1 cellular context compared by ENCODE assay signal in the genomic region with DNA sequence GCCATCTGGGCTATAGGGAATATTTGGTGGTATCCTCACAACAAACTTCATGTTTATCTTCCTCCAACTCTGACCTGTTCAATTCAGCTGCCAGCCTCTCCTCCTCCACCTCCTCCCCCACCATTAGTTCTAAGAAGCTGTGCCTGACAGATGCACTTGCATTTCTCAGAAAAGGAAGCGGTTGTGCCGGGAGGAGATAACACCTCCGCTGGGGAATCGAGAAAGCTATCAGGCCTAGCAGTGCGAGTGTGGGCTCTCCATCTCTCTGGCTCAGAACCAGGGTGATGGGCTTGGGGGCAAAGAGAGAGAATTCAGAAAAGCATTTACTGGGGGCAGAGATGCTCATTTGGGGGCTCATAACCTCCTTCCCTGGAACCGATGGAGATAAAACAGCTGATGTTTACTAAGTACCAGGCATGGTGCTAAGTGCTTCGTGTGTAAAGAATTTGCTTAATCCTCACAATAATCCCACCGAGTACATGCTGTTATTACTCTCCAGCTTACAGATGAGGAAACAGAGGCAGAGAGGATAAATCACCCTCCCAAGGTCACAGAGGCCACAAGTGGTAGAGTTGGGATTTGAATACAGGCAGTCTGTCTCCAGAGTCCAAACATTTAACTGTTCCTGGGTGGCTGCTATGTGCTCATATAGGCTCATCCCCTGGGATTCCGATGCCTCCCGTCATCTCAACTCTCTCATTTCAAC.
TF ChIP-seq lines count a peak whose summit lies in the region.

No MANE protein-coding gene starts in this region.

TF ChIP-seq in GM12878, 131 proteins besides CTCF, POLR2A, EP300 and RAD21:
- TF ChIP-seq, protein P1, sequence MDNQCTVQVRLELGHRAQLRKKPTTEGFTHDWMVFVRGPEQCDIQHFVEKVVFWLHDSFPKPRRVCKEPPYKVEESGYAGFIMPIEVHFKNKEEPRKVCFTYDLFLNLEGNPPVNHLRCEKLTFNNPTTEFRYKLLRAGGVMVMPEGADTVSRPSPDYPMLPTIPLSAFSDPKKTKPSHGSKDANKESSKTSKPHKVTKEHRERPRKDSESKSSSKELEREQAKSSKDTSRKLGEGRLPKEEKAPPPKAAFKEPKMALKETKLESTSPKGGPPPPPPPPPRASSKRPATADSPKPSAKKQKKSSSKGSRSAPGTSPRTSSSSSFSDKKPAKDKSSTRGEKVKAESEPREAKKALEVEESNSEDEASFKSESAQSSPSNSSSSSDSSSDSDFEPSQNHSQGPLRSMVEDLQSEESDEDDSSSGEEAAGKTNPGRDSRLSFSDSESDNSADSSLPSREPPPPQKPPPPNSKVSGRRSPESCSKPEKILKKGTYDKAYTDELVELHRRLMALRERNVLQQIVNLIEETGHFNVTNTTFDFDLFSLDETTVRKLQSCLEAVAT (IDR thresholded peaks at IDR 0.05) = no peak
- TF ChIP-seq NR2C1 (IDR thresholded peaks at IDR 0.05) (no peak), EGR1 (IDR thresholded peaks at IDR 0.05; ENCODE audit: borderline replicate concordance in 1 of 2, low read depth in 2 of 2, low read length in 2 of 2) (no peak), SP1 (IDR thresholded peaks at IDR 0.05; ENCODE audit: low read depth, low read length) (peak; percentile 8), FOS (IDR thresholded peaks at IDR 0.05; ENCODE audit: borderline replicate concordance, extremely low read depth, insufficient read length) (no peak), SPI1 (IDR thresholded peaks at IDR 0.05; ENCODE audit: borderline replicate concordance, insufficient read depth, low read depth, low read length) (peak; percentile 30; the same call in 1 of the 2 replicates), ZNF384 (IDR thresholded peaks at IDR 0.05; ENCODE audit: borderline replicate concordance, low read depth, low read length) (no peak), EZH2 (IDR thresholded peaks at IDR 0.05; ENCODE audit: borderline replicate concordance, control insufficient read depth, low read depth, low read length) (no peak), MXI1 (IDR thresholded peaks at IDR 0.05; ENCODE audit: low read depth, low read length) (no peak), GABPA (IDR thresholded peaks at IDR 0.05; ENCODE audit: low read depth) (no peak), MEF2B (IDR thresholded peaks at IDR 0.05; ENCODE audit: partially characterized antibody, poor library complexity, severe bottlenecking) (no peak), MYC (IDR thresholded peaks at IDR 0.05; ENCODE audit: insufficient read depth, insufficient read length, insufficient replicate concordance, low read length, severe bottlenecking) (no peak), NFIC (IDR thresholded peaks at IDR 0.05; ENCODE audit: low read depth, low read length) (0 out of 2 replicates have a peak, but pooled peaks have one; percentile 6)
- TF ChIP-seq, protein P2, sequence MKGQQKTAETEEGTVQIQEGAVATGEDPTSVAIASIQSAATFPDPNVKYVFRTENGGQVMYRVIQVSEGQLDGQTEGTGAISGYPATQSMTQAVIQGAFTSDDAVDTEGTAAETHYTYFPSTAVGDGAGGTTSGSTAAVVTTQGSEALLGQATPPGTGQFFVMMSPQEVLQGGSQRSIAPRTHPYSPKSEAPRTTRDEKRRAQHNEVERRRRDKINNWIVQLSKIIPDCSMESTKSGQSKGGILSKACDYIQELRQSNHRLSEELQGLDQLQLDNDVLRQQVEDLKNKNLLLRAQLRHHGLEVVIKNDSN (IDR thresholded peaks at IDR 0.05; ENCODE audit: borderline replicate concordance, extremely low read length, insufficient read depth, low read depth, low read length) = no peak
- TF ChIP-seq, protein P3, sequence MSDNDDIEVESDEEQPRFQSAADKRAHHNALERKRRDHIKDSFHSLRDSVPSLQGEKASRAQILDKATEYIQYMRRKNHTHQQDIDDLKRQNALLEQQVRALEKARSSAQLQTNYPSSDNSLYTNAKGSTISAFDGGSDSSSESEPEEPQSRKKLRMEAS (IDR thresholded peaks at IDR 0.05; ENCODE audit: low read depth, low read length) = no peak
